Comparison of ENCODE assay signal across 26 cellular contexts in genomic region chr15:79221696-79222095, GRCh38.
A peak's percentile ranks its signal among the peaks of the same experiment; 100 is the strongest.
DNase-seq lines count a peak whose midpoint lies in the region; ATAC-seq, FAIRE-seq and TF ChIP-seq lines count a peak whose summit lies in the region.
"Had no signal": no experiment of that assay in that cellular context is flagged by ENCODE, and none has a peak within 500 bp of the region (broad histone marks: within the 10 kb centered on the region; RNA-seq: fewer than 3 reads in every experiment).

No MANE protein-coding gene starts in this region.

- TF ChIP-seq CTCF in bronchial epithelial cell (IDR thresholded peaks at IDR 0.05; ENCODE audit: insufficient read depth, low read length, severe bottlenecking), result no peak

- H3K27ac ChIP-seq in aorta (ENCODE audit: low read depth in 1 of 2, low read length in 2 of 2), result no peak overlapping the region
- H3K27ac ChIP-seq: BLaER1 treated with 17β-estradiol and CSF1 and Interleukin-3, amounts not matched to agents 10 nM and 100 nM; KMS-11; Peyer's patch had no signal

- 20 to 42% methylated on average over 2 of the region's 2 CpGs for WGBS in aorta, 2 donors

- H3K27me3 ChIP-seq in bronchial epithelial cell (ENCODE audit: control insufficient read depth, insufficient read depth, low read length) (no peaks in the 10 kb centered on the region), aorta (ENCODE audit: control insufficient read depth in 1 of 2, insufficient read depth in 2 of 2, low read length in 1 of 2) (no peaks in the 10 kb centered on the region)
- H3K27me3 ChIP-seq: BLaER1 treated with 17β-estradiol and CSF1 and Interleukin-3, amounts not matched to agents 10 nM and 100 nM; Peyer's patch had no signal

- peaks cover 4 to 5% of the 10 kb centered on the region in 2 donors for H3K4me1 ChIP-seq in aorta (ENCODE audit: control insufficient read depth in 1 of 2, insufficient read depth in 2 of 2, low read length in 2 of 2)
- H3K4me1 ChIP-seq: BLaER1 treated with 17β-estradiol and CSF1 and Interleukin-3, amounts not matched to agents 10 nM and 100 nM; Peyer's patch had no signal

- no peak for FAIRE-seq in bronchial epithelial cell (lab: Jason Lieb, UNC)
- FAIRE-seq: G401.6, GM12892, HTR-8/SVneo had no signal

- H3K9me3 ChIP-seq in aorta (ENCODE audit: control insufficient read depth, low read length), result no peaks in the 10 kb centered on the region

- DNase-seq in SIG-M5 treated with dmso at 0.1 percent for 504 hours (lab: John Stamatoyannopoulos, UW; ENCODE audit: unreplicated experiment) (peak; percentile 22), SIG-M5 (lab: John Stamatoyannopoulos, UW) (no peak), bronchial epithelial cell (ENCODE audit: low read depth) (peak; percentile 13), left kidney (ENCODE audit: low read depth, low spot score) (peak; percentile 18), ureter (ENCODE audit: low spot score) (peak; percentile 49), aorta (no peak), NCI-H2196 (lab: John Stamatoyannopoulos, UW; ENCODE audit: unreplicated experiment) (no peak)
- DNase-seq: 8988T; CD4-positive, alpha-beta memory T cell; DMS153; HCEC 1CT; IMR-90; NCI-H1694; NCI-H2081 treated with DMSO at 0.1 percent for 48 hours; NCI-H345; NCI-H524 treated with DMSO at 0.1 percent for 48 hours; NCI-H82; Peyer's patch had no signal

- H3K36me3 ChIP-seq in bronchial epithelial cell (ENCODE audit: control insufficient read depth, insufficient read depth, low read length) (no peaks in the 10 kb centered on the region), aorta (ENCODE audit: control insufficient read depth in 1 of 2, insufficient read depth in 2 of 2, low read length in 1 of 2) (no peaks in the 10 kb centered on the region)
- H3K36me3 ChIP-seq: BLaER1 treated with 17β-estradiol and CSF1 and Interleukin-3, amounts not matched to agents 10 nM and 100 nM; Peyer's patch had no signal

- intact Hi-C loops in aorta (cut with DNase I), result loop anchor here in 1 of 2 donors (5.0 kb wide), 1 partner anchor 91 kb away; the partner anchor contains the start of gene TMED3

- H3K4me3 ChIP-seq in bronchial epithelial cell (ENCODE audit: low read depth, low read length) (no peak overlapping the region), aorta (ENCODE audit: low read length in 2 of 2) (no peak overlapping the region)
- H3K4me3 ChIP-seq: BLaER1 treated with 17β-estradiol and CSF1 and Interleukin-3, amounts not matched to agents 10 nM and 100 nM; GM23338; Peyer's patch had no signal

- ATAC-seq in aorta (ENCODE audit: low FRiP score), result no peak
- no peak for ATAC-seq in HG03354 (IDR thresholded peaks at IDR 0.05; ENCODE audit: poor library complexity, severe bottlenecking, unreplicated experiment)
- ATAC-seq: GM23338, Right ventricle myocardium inferior had no signal

Comparison
In these comparisons a context has a peak if more than half of its experiments do, and no peak if none do; other contexts are left out.
1. DNase-seq: peak in SIG-M5 treated with dmso at 0.1 percent for 504 hours (single experiment), bronchial epithelial cell (single experiment), left kidney (single experiment) and ureter (single experiment); none in SIG-M5 (single experiment), aorta (0 of 2) and NCI-H2196 (single experiment).